In genomic region chr11:134736251-134737072, GRCh38 we compare ENCODE assay signal across 26 cellular contexts.
"Had no signal": no experiment of that assay in that cellular context is flagged by ENCODE, and none has a peak within 500 bp of the region (broad histone marks: within the 10 kb centered on the region; RNA-seq: fewer than 3 reads in every experiment).

No MANE protein-coding gene starts in this region.

- H3K9me3 ChIP-seq: adrenal gland, ascending aorta, right lobe of liver, uterus had no signal

- H3K36me3 ChIP-seq: adrenal gland, ascending aorta, brain microvascular endothelial cell, right lobe of liver, uterus had no signal

- DNase-seq: activated B cell treated with CpG ODN at 0.5 μM for 24 hours; activated CD4-positive, alpha-beta T cell treated with anti-CD3 and anti-CD28 coated beads for 36 hours; activated CD4-positive, alpha-beta T cell treated with anti-CD3 and anti-CD28 coated beads, Interleukin-2, amount 50 U/mL, for 4 hours; activated CD8-positive, alpha-beta memory T cell treated with anti-CD3 and anti-CD28 coated beads for 24 hours; activated CD8-positive, alpha-beta memory T cell treated with anti-CD3 and anti-CD28 coated beads, Interleukin-2, amount 50 U/mL, for 4 hours; activated naive CD4-positive, alpha-beta T cell; activated T-cell treated with anti-CD3 and anti-CD28 coated beads, Interleukin-2, amount 50 U/mL, for 24 hours; brain microvascular endothelial cell; central memory CD4-positive, alpha-beta T cell; effector memory CD8-positive, alpha-beta T cell; foreskin melanocyte; hypothalamus; mesenchymal stem cell; naive B cell; occipital lobe; posterior cingulate gyrus; right lobe of liver; stimulated activated CD4-positive, alpha-beta T cell treated with anti-CD3 and anti-CD28 coated beads, Interleukin-2, amount 100 ng/mL, for 24 hours; T-helper 9 cell; trophoblast cell; uterus had no signal

- H3K27me3 ChIP-seq: adrenal gland, ascending aorta, brain microvascular endothelial cell, right lobe of liver, uterus had no signal

- H3K27ac ChIP-seq: adrenal gland, ascending aorta, brain microvascular endothelial cell, right lobe of liver, skin epidermis, uterus had no signal

- H3K4me3 ChIP-seq: adrenal gland, ascending aorta, right lobe of liver, skin epidermis, uterus had no signal

- H3K4me1 ChIP-seq: right lobe of liver, uterus had no signal

- ATAC-seq: activated CD4-positive, alpha-beta T cell treated with anti-CD3 and anti-CD28 coated beads for 36 hours; effector memory CD8-positive, alpha-beta T cell; esophagus mucosa; stimulated activated effector memory CD8-positive, alpha-beta T cell treated with anti-CD3 and anti-CD28 coated beads, Interleukin-12 subunit alpha, Interleukin-12 subunit beta, amount 100 ng/mL, for 72 hours had no signal
